Comparison of ENCODE assay signal across 18 cellular contexts in the genomic region with DNA sequence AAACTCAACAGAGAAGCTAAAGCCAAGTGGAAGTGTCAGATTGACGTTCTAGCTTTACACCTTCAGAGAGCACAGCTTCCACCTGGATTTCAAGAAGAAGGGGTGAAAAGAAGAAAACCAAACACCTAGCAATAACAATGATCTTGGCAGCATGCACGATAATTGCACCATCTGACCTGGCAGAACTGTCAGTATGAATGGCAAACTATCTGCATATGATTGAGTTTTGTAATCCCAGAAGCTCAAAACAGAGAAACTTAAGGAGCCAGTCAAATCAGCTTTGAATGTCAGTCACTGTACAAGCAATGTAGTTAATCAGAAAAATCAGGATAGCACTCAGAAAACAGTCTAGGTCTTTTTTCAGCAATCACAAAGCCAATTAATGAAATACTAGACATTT.
DNase-seq lines count a peak whose midpoint lies in the region; ATAC-seq, FAIRE-seq and TF ChIP-seq lines count a peak whose summit lies in the region.
"Had no signal": no experiment of that assay in that cellular context is flagged by ENCODE, and none has a peak within 500 bp of the region (broad histone marks: within the 10 kb centered on the region; RNA-seq: fewer than 3 reads in every experiment).

No MANE protein-coding gene starts in this region.

- H3K36me3 ChIP-seq in neural cell (ENCODE audit: insufficient read depth, low read length), result no peaks in the 10 kb centered on the region
- H3K36me3 ChIP-seq: BLaER1 had no signal

- H3F3A ChIP-seq in neural cell (ENCODE audit: insufficient read depth, low read length, poor library complexity, severe bottlenecking), result peaks cover 5% of the 10 kb centered on the region

- H3K9me3 ChIP-seq in neural cell (ENCODE audit: low read length), result no peaks in the 10 kb centered on the region
- H3K9me3 ChIP-seq: A549 had no signal

- no peaks in the 10 kb centered on the region for H3K27me3 ChIP-seq in neural cell (ENCODE audit: insufficient read depth, low read depth, low read length)
- H3K27me3 ChIP-seq: BLaER1 had no signal

- no peak for TF ChIP-seq POLR2A in GM12891 (IDR thresholded peaks at IDR 0.05; ENCODE audit: low read depth, low read length)

- no peaks in the 10 kb centered on the region for H4K20me1 ChIP-seq in neural cell (ENCODE audit: insufficient read depth)
- H4K20me1 ChIP-seq: BLaER1 had no signal

- no peak for TF ChIP-seq CTCF in neural cell (IDR thresholded peaks at IDR 0.05; ENCODE audit: poor library complexity, severe bottlenecking)

- H3K79me2 ChIP-seq in neural cell (replicated peaks; ENCODE audit: insufficient read depth, low read length), result no peaks in the 10 kb centered on the region

- peak; percentile 20 for FAIRE-seq in GM12891 (lab: Jason Lieb, UNC)
- FAIRE-seq: A549, GM19239 had no signal

- ATAC-seq in GM21526 (IDR thresholded peaks at IDR 0.05; ENCODE audit: low FRiP score, unreplicated experiment), result no peak
- ATAC-seq: A549, HepG2 had no signal

- peak overlapping the region; percentile 13 for H3K9ac ChIP-seq in neural cell (ENCODE audit: low read length)
- H3K9ac ChIP-seq: BLaER1 had no signal

- no peak overlapping the region for H2AFZ ChIP-seq in neural cell (ENCODE audit: low read depth, low read length)

- H3K27ac ChIP-seq in neural cell (ENCODE audit: low read length), result peak overlapping the region; percentile 67
- H3K27ac ChIP-seq: 22Rv1, A549, BLaER1 had no signal

- TF ChIP-seq RAD21 in neural cell (conservative IDR thresholded peaks at IDR 0.05), result peak; percentile 42

- peak; percentile 62 for DNase-seq in NCI-H1092 treated with DMSO at 0.1 percent for 48 hours (lab: John Stamatoyannopoulos, UW)
- no peak for DNase-seq in NCI-H1092 (lab: John Stamatoyannopoulos, UW)
- DNase-seq in GM12891 (ENCODE audit: insufficient read length, low spot score), result no peak
- DNase-seq in NCI-H1105 treated with DMSO at 0.1 percent for 48 hours (lab: John Stamatoyannopoulos, UW), result peak; percentile 62
- no peak for DNase-seq in activated gamma-delta T cell treated with Interleukin-2 at 50 U/mL for 16 hours
- DNase-seq in AG20443 (ENCODE audit: low spot score), result no peak
- DNase-seq: CD4-positive, alpha-beta memory T cell; DMS153; GF-D8; GOT3; H9 had no signal

- TF ChIP-seq EP300 in neural cell (conservative IDR thresholded peaks at IDR 0.05; ENCODE audit: poor library complexity, severe bottlenecking), result peak; percentile 99

- peak overlapping the region; percentile 15 for H3K4me3 ChIP-seq in neural cell (ENCODE audit: low read length)
- H3K4me3 ChIP-seq: A549, BLaER1 had no signal

- H3K4me2 ChIP-seq in neural cell (ENCODE audit: low read length), result no peak overlapping the region
- H3K4me2 ChIP-seq: A549, BLaER1 had no signal

- H3K9me2 ChIP-seq in neural cell (ENCODE audit: insufficient read depth, low read length), result no peaks in the 10 kb centered on the region

TF ChIP-seq in GM12891, 5 proteins besides CTCF, POLR2A, EP300 and RAD21:
- TF ChIP-seq POLR2AphosphoS5 (IDR thresholded peaks at IDR 0.05; ENCODE audit: low read depth, low read length) (no peak), SPI1 (IDR thresholded peaks at IDR 0.05; ENCODE audit: low read depth, low read length) (no peak), POU2F2 (IDR thresholded peaks at IDR 0.05; ENCODE audit: low read depth, low read length) (no peak), TAF1 (IDR thresholded peaks at IDR 0.05; ENCODE audit: low read depth, low read length) (no peak), PAX5 (IDR thresholded peaks at IDR 0.05; ENCODE audit: insufficient read depth, low read length, severe bottlenecking) (no peak)

TF ChIP-seq in neural cell, 6 proteins besides CTCF, POLR2A, EP300 and RAD21:
- TF ChIP-seq SMC3 (conservative IDR thresholded peaks at IDR 0.05; ENCODE audit: poor library complexity) (peak; percentile 39), POLR2AphosphoS5 (IDR thresholded peaks at IDR 0.05) (peak; percentile 87), TAF1 (IDR thresholded peaks at IDR 0.05; ENCODE audit: low read depth) (no peak), MXI1 (conservative IDR thresholded peaks at IDR 0.05; ENCODE audit: poor library complexity, severe bottlenecking) (peak; percentile 15), EZH2 (IDR thresholded peaks at IDR 0.05; ENCODE audit: borderline replicate concordance, insufficient read depth, low read length, poor library complexity, severe bottlenecking) (no peak)
- TF ChIP-seq, protein P1, sequence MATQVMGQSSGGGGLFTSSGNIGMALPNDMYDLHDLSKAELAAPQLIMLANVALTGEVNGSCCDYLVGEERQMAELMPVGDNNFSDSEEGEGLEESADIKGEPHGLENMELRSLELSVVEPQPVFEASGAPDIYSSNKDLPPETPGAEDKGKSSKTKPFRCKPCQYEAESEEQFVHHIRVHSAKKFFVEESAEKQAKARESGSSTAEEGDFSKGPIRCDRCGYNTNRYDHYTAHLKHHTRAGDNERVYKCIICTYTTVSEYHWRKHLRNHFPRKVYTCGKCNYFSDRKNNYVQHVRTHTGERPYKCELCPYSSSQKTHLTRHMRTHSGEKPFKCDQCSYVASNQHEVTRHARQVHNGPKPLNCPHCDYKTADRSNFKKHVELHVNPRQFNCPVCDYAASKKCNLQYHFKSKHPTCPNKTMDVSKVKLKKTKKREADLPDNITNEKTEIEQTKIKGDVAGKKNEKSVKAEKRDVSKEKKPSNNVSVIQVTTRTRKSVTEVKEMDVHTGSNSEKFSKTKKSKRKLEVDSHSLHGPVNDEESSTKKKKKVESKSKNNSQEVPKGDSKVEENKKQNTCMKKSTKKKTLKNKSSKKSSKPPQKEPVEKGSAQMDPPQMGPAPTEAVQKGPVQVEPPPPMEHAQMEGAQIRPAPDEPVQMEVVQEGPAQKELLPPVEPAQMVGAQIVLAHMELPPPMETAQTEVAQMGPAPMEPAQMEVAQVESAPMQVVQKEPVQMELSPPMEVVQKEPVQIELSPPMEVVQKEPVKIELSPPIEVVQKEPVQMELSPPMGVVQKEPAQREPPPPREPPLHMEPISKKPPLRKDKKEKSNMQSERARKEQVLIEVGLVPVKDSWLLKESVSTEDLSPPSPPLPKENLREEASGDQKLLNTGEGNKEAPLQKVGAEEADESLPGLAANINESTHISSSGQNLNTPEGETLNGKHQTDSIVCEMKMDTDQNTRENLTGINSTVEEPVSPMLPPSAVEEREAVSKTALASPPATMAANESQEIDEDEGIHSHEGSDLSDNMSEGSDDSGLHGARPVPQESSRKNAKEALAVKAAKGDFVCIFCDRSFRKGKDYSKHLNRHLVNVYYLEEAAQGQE (IDR thresholded peaks at IDR 0.05; ENCODE audit: borderline replicate concordance), result peak; percentile 59

Comparison
In these comparisons a context has a peak if more than half of its experiments do, and no peak if none do; other contexts are left out.
1. DNase-seq: peak in NCI-H1092 treated with DMSO at 0.1 percent for 48 hours (single experiment) and NCI-H1105 treated with DMSO at 0.1 percent for 48 hours (single experiment); none in NCI-H1092 (single experiment), GM12891 (single experiment), activated gamma-delta T cell treated with Interleukin-2 at 50 U/mL for 16 hours (single experiment) and AG20443 (single experiment).